21 cellular contexts compared by ENCODE assay signal in genomic region chr20:63315982-63316491, GRCh38. TPM values are rescaled to one million over a fixed set of nuclear protein-coding genes. Genes with fewer than 3 reads are reported as not detected.
"Had no signal": no experiment of that assay in that cellular context is flagged by ENCODE, and none has a peak within 500 bp of the region (broad histone marks: within the 10 kb centered on the region; RNA-seq: fewer than 3 reads in every experiment).

No MANE protein-coding gene starts in this region.

- H3K9me3 ChIP-seq: breast epithelium, gastrocnemius medialis, left lung, tibial nerve, vagina had no signal

- H3K27ac ChIP-seq: breast epithelium, gastrocnemius medialis, hepatocyte, left lung, skin epidermis, tibial nerve, vagina had no signal

- H3K4me3 Mint-ChIP-seq: activated naive CD8-positive, alpha-beta T cell treated with anti-CD3 and anti-CD28 coated beads, Interleukin-2, amount 50 U/mL, for 24 hours; T-helper 2 cell treated with Interferon-gamma antibody and Interleukin-4, amounts not matched to agents 5 μg/mL and 100 μg/mL, for 36 hours had no signal

- H3K27me3 Mint-ChIP-seq: activated naive CD8-positive, alpha-beta T cell treated with anti-CD3 and anti-CD28 coated beads, Interleukin-2, amount 50 U/mL, for 24 hours had no signal

- H3K4me1 Mint-ChIP-seq: activated naive CD8-positive, alpha-beta T cell treated with anti-CD3 and anti-CD28 coated beads, Interleukin-2, amount 50 U/mL, for 24 hours had no signal

- H3K4me1 ChIP-seq: breast epithelium, gastrocnemius medialis, tibial nerve had no signal

- H3K4me3 ChIP-seq: breast epithelium, gastrocnemius medialis, hepatocyte, left lung, skin epidermis, tibial nerve, vagina had no signal

- H3K27me3 ChIP-seq: hepatocyte, vagina had no signal

- H3K36me3 ChIP-seq: breast epithelium, gastrocnemius medialis, left lung, tibial nerve, vagina had no signal

- H3K9me3 Mint-ChIP-seq: activated naive CD8-positive, alpha-beta T cell treated with anti-CD3 and anti-CD28 coated beads, Interleukin-2, amount 50 U/mL, for 24 hours; T-helper 2 cell treated with Interferon-gamma antibody and Interleukin-4, amounts not matched to agents 5 μg/mL and 100 μg/mL, for 36 hours had no signal

- H3K27ac Mint-ChIP-seq: activated naive CD8-positive, alpha-beta T cell treated with anti-CD3 and anti-CD28 coated beads, Interleukin-2, amount 50 U/mL, for 24 hours; T-helper 2 cell treated with Interferon-gamma antibody and Interleukin-4, amounts not matched to agents 5 μg/mL and 100 μg/mL, for 36 hours had no signal

- DNase-seq: activated naive CD8-positive, alpha-beta T cell treated with anti-CD3 and anti-CD28 coated beads, Interleukin-2, amount 50 U/mL, for 24 hours; dermis blood vessel endothelial cell; gastrocnemius medialis; islet precursor cell; mesendoderm; stimulated activated CD4-positive, alpha-beta T cell treated with anti-CD3 and anti-CD28 coated beads, Interleukin-4, amount 100 ng/mL, for 24 hours; stimulated activated naive CD4-positive, alpha-beta T cell had no signal

RNA-seq across cellular contexts. Expression of gene COL20A1, which starts 23.1 kb away (rescaled TPM):
- total RNA-seq: activated CD8-positive, alpha-beta memory T cell treated with anti-CD3 and anti-CD28 coated beads for 36 hours; breast epithelium; dermis blood vessel endothelial cell; epithelial cell of proximal tubule; hepatocyte; left lung; osteocyte; renal cortical epithelial cell; SK-MEL-5; subcutaneous adipose tissue; vagina had no signal
- polyA plus RNA-seq: hepatocyte had no signal

RNA-seq across cellular contexts. Expression of gene CHRNA4, which starts 45.1 kb away (rescaled TPM):
- total RNA-seq: activated CD8-positive, alpha-beta memory T cell treated with anti-CD3 and anti-CD28 coated beads for 36 hours; aorta; breast epithelium; dermis blood vessel endothelial cell; epithelial cell of proximal tubule; gastrocnemius medialis; hepatocyte; left lung; osteocyte; renal cortical epithelial cell; SK-MEL-5; subcutaneous adipose tissue had no signal
- polyA plus RNA-seq: aorta had no signal
